ENCODE assay signal across 28 cellular contexts in genomic region chr2:179311071-179311470, GRCh38. TPM values are rescaled to one million over a fixed set of nuclear protein-coding genes. Genes with fewer than 3 reads are reported as not detected.
DNase-seq lines count a peak whose midpoint lies in the region; ATAC-seq and TF ChIP-seq lines count a peak whose summit lies in the region.
"Had no signal": no experiment of that assay in that cellular context is flagged by ENCODE, and none has a peak within 500 bp of the region (broad histone marks: within the 10 kb centered on the region; RNA-seq: fewer than 3 reads in every experiment).

No MANE protein-coding gene starts in this region.

- TF ChIP-seq CTCF in PC-9 (conservative IDR thresholded peaks at IDR 0.05) = no peak

- no peaks in the 10 kb centered on the region for H3K27me3 ChIP-seq in PC-9 (ENCODE audit: insufficient read depth, low read depth)
- H3K27me3 ChIP-seq: heart left ventricle had no signal

- H3K4me1 Mint-ChIP-seq in T-helper 2 cell treated with Interferon-gamma antibody and Interleukin-4, amounts not matched to agents 5 μg/mL and 100 μg/mL, for 36 hours (ENCODE audit: low read depth) = no peaks in the 10 kb centered on the region
- H3K4me1 Mint-ChIP-seq: CD4-positive, alpha-beta memory T cell had no signal

- no peaks in the 10 kb centered on the region for H3K79me2 ChIP-seq in PC-9 (ENCODE audit: low read depth)

- no peak overlapping the region for H3K4me2 ChIP-seq in PC-9
- H3K4me2 ChIP-seq: A549, KMS-11, smooth muscle cell had no signal

- POLR2A ChIA-PET in PC-9 (lab: Charles Lee; ENCODE audit: unreplicated experiment) = interaction anchor here (0.6 kb wide), 1 partner anchor 20 kb away, joined by 4 read pairs; no protein-coding TSS in a partner anchor

- H4K20me1 ChIP-seq in PC-9 (ENCODE audit: insufficient read depth) = no peaks in the 10 kb centered on the region

- no peak overlapping the region for H3K4me3 ChIP-seq in PC-9
- H3K4me3 ChIP-seq: A549, heart left ventricle, psoas muscle, smooth muscle cell had no signal

- CTCF ChIA-PET in PC-9 (lab: Charles Lee) = no interaction called here

- no peaks in the 10 kb centered on the region for H3F3A ChIP-seq in PC-9 (ENCODE audit: insufficient read depth, low read depth)

- BruUV-seq in PC-9 (replicated peaks; lab: Mats Ljungman, UMichigan) = no TSS peak

- H3K4me1 ChIP-seq in PC-9 (replicated peaks; ENCODE audit: insufficient read depth) = no peaks in the 10 kb centered on the region
- H3K4me1 ChIP-seq: A549, heart left ventricle, psoas muscle had no signal

- no peak overlapping the region for H3K4me3 Mint-ChIP-seq in T-helper 2 cell treated with Interferon-gamma antibody and Interleukin-4, amounts not matched to agents 5 μg/mL and 100 μg/mL, for 36 hours
- H3K4me3 Mint-ChIP-seq: CD4-positive, alpha-beta memory T cell; HFFc6 had no signal

- no peaks in the 10 kb centered on the region for H3K9me2 ChIP-seq in PC-9 (ENCODE audit: insufficient read depth)

- H3K36me3 ChIP-seq in PC-9 (ENCODE audit: low read depth) = no peaks in the 10 kb centered on the region
- H3K36me3 ChIP-seq: heart left ventricle had no signal

- H3K9me3 Mint-ChIP-seq in T-helper 2 cell treated with Interferon-gamma antibody and Interleukin-4, amounts not matched to agents 5 μg/mL and 100 μg/mL, for 36 hours = no peaks in the 10 kb centered on the region
- H3K9me3 Mint-ChIP-seq: HFFc6 had no signal

- H2AFZ ChIP-seq in PC-9 = peak overlapping the region; percentile 52; the same call in 1 of the 2 replicates

- DNase-seq in COR-L47 (lab: John Stamatoyannopoulos, UW) (peak; percentile 19), PC-9 (no peak), globus pallidus (ENCODE audit: low spot score) (peak; percentile 22), pons (ENCODE audit: low spot score) (peak; percentile 51), cardiac septum (ENCODE audit: low spot score) (no peak)
- no peak for DNase-seq in activated CD4-positive, alpha-beta T cell treated with anti-CD3 and anti-CD28 coated beads, Interleukin-2, amount 50 U/mL, for 1 hour
- DNase-seq in T-helper 2 cell treated with Interferon-gamma antibody and Interleukin-4, amounts not matched to agents 5 μg/mL and 100 μg/mL, for 36 hours (ENCODE audit: low spot score) = no peak
- DNase-seq: activated effector memory CD4-positive, alpha-beta T cell treated with anti-CD3 and anti-CD28 coated beads, Interleukin-2, amount 50 U/mL, for 16 hours; activated T-cell treated with anti-CD3 and anti-CD28 coated beads for 4 hours; AML-193; CD4-positive, alpha-beta memory T cell; effector CD8-positive, alpha-beta T cell; GOT3; heart left ventricle; HFFc6; kidney glomerular epithelial cell; mammary epithelial cell; NCI-H1436; NCI-H510A treated with DMSO at 0.1 percent for 48 hours; psoas muscle; stimulated activated CD4-positive, alpha-beta T cell treated with anti-CD3 and anti-CD28 coated beads, Interleukin-2, amount 100 ng/mL, for 24 hours; T-helper 1 cell; trophoblast cell had no signal

- intact Hi-C loops in PC-9 (cut with micrococcal nuclease; ENCODE audit: unreplicated experiment) = no loop called here
- intact Hi-C loops in cardiac septum (cut with DNase I) = no loop called here

- ATAC-seq in HG03521 (IDR thresholded peaks at IDR 0.05; ENCODE audit: unreplicated experiment) = no peak
- ATAC-seq: A549; activated CD4-positive, CD25-positive, alpha-beta regulatory T cell treated with anti-CD3 and anti-CD28 coated beads, Interleukin-2, amount 50 U/mL, for 24 hours; psoas muscle had no signal

- peaks cover 3% of the 10 kb centered on the region; the same call in 1 of the 2 replicates for H3K9me3 ChIP-seq in PC-9 (ENCODE audit: insufficient read depth, low read depth)
- H3K9me3 ChIP-seq: A549, psoas muscle had no signal

- no peaks in the 10 kb centered on the region for H3K36me3 Mint-ChIP-seq in T-helper 2 cell treated with Interferon-gamma antibody and Interleukin-4, amounts not matched to agents 5 μg/mL and 100 μg/mL, for 36 hours (ENCODE audit: low read depth)

- no peaks in the 10 kb centered on the region for H3K27me3 Mint-ChIP-seq in T-helper 2 cell treated with Interferon-gamma antibody and Interleukin-4, amounts not matched to agents 5 μg/mL and 100 μg/mL, for 36 hours (ENCODE audit: low read depth)

- no peak overlapping the region for H3K27ac ChIP-seq in PC-9
- H3K27ac ChIP-seq: A549, heart left ventricle, KMS-11, psoas muscle had no signal

- H3K27ac Mint-ChIP-seq in T-helper 2 cell treated with Interferon-gamma antibody and Interleukin-4, amounts not matched to agents 5 μg/mL and 100 μg/mL, for 36 hours = no peak overlapping the region
- H3K27ac Mint-ChIP-seq: CD4-positive, alpha-beta memory T cell; HFFc6 had no signal

RNA-seq across cellular contexts. Expression of gene SESTD1, which starts 46.4 kb away (rescaled TPM):
- total RNA-seq in PC-9 (2021) (208 and 279 TPM in 2 replicates), cardiac septum (48.9 TPM)

Comparison
In these comparisons a context has a peak if more than half of its experiments do, and no peak if none do; other contexts are left out.
1. DNase-seq: peak in COR-L47 (single experiment), globus pallidus (single experiment) and pons (single experiment); none in PC-9 (0 of 2), activated CD4-positive, alpha-beta T cell treated with anti-CD3 and anti-CD28 coated beads, Interleukin-2, amount 50 U/mL, for 1 hour (single experiment), T-helper 2 cell treated with Interferon-gamma antibody and Interleukin-4, amounts not matched to agents 5 μg/mL and 100 μg/mL, for 36 hours (single experiment) and cardiac septum (single experiment).